ENCODE assay signal across 1 cellular context in the genomic region with DNA sequence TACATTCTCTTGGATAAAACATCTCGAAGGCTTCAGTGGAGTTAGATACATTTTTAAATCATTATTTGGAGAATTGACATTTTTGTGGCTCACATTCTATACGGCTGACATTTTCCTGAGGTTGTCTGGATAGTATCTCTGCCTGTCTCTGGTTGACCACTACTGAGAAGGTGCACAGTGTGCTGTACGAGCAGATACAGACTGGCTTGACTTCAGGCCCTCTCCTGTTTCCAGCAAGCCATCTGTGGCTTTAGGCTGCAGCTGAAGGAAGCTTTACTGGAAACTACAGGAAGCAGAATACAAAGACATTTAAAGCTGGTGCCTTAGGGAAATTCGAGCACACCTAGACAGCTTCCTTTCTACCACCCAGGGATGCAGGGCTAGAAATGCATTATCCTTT.
TF ChIP-seq lines count a peak whose summit lies in the region.

No MANE protein-coding gene starts in this region.

TF ChIP-seq in A549, 52 proteins besides CTCF, POLR2A, EP300 and RAD21 (continued from another document):
- TF ChIP-seq, protein P1, sequence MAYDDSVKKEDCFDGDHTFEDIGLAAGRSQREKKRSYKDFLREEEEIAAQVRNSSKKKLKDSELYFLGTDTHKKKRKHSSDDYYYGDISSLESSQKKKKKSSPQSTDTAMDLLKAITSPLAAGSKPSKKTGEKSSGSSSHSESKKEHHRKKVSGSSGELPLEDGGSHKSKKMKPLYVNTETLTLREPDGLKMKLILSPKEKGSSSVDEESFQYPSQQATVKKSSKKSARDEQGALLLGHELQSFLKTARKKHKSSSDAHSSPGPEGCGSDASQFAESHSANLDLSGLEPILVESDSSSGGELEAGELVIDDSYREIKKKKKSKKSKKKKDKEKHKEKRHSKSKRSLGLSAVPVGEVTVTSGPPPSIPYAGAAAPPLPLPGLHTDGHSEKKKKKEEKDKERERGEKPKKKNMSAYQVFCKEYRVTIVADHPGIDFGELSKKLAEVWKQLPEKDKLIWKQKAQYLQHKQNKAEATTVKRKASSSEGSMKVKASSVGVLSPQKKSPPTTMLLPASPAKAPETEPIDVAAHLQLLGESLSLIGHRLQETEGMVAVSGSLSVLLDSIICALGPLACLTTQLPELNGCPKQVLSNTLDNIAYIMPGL (CRISPR knock-in tag; IDR thresholded peaks at IDR 0.05; ENCODE audit: borderline replicate concordance), result no peak
- TF ChIP-seq, protein P2, sequence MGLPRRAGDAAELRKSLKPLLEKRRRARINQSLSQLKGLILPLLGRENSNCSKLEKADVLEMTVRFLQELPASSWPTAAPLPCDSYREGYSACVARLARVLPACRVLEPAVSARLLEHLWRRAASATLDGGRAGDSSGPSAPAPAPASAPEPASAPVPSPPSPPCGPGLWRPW (IDR thresholded peaks at IDR 0.05), result no peak
- no peak for TF ChIP-seq GATA3 (IDR thresholded peaks at IDR 0.05; ENCODE audit: borderline replicate concordance)
- TF ChIP-seq TP53 (CRISPR knock-in tag; IDR thresholded peaks at IDR 0.05), result no peak
- TF ChIP-seq CHD2 (IDR thresholded peaks at IDR 0.05; ENCODE audit: low read length, partially characterized antibody), result no peak
- TF ChIP-seq MYC (IDR thresholded peaks at IDR 0.05; ENCODE audit: borderline replicate concordance, low read length), result no peak
- TF ChIP-seq, protein P3, sequence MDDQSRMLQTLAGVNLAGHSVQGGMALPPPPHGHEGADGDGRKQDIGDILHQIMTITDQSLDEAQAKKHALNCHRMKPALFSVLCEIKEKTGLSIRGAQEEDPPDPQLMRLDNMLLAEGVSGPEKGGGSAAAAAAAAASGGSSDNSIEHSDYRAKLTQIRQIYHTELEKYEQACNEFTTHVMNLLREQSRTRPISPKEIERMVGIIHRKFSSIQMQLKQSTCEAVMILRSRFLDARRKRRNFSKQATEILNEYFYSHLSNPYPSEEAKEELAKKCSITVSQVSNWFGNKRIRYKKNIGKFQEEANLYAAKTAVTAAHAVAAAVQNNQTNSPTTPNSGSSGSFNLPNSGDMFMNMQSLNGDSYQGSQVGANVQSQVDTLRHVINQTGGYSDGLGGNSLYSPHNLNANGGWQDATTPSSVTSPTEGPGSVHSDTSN (IDR thresholded peaks at IDR 0.05), result no peak
- no peak for TF ChIP-seq ZNF302 (CRISPR knock-in tag; IDR thresholded peaks at IDR 0.05)
- no peak for TF ChIP-seq SMC3 (IDR thresholded peaks at IDR 0.05)
